In genomic region chr12:52063081-52063985, GRCh38 we compare ENCODE assay signal across 18 cellular contexts. TPM values are rescaled to one million over a fixed set of nuclear protein-coding genes. Genes with fewer than 3 reads are reported as not detected.
DNase-seq lines count a peak whose midpoint lies in the region; ATAC-seq and TF ChIP-seq lines count a peak whose summit lies in the region.
"Had no signal": no experiment of that assay in that cellular context is flagged by ENCODE, and none has a peak within 500 bp of the region (broad histone marks: within the 10 kb centered on the region; RNA-seq: fewer than 3 reads in every experiment).

No MANE protein-coding gene starts in this region.

- H3K27ac Mint-ChIP-seq in CD8-positive, alpha-beta memory T cell = peak overlapping the region in 1 of 8 donors; percentile 75
- H3K27ac Mint-ChIP-seq: dendritic cell treated with granulocyte-macrophage colony-stimulating factor and Interleukin-4, amounts not matched to agents 40 ng/mL and 50 ng/mL, for 4 days had no signal

- H3K4me3 ChIP-seq in AG04450 (ENCODE audit: low read depth, low read length) (no peak overlapping the region), ascending aorta (no peak overlapping the region)
- H3K4me3 ChIP-seq in CD8-positive, alpha-beta memory T cell (ENCODE audit: low read length) = no peak overlapping the region
- H3K4me3 ChIP-seq: smooth muscle cell had no signal

- DNase-seq in AG04450 (ENCODE audit: low read depth, low spot score) (no peak), ascending aorta (ENCODE audit: low spot score in 2 of 2) (no peak), Right ventricle myocardium superior (no peak), sciatic nerve (ENCODE audit: low spot score) (peak; percentile 74), posterior vena cava (ENCODE audit: low spot score) (no peak), foreskin melanocyte (no peak)
- no peak for DNase-seq in CD8-positive, alpha-beta memory T cell
- DNase-seq: activated CD8-positive, alpha-beta memory T cell treated with anti-CD3 and anti-CD28 coated beads, Interleukin-2, amount 50 U/mL, for 4 hours; DMS153; islet precursor cell; KG1; naive B cell; NCI-H187; WERI-Rb-1 had no signal

- no peaks in the 10 kb centered on the region for H3K4me1 Mint-ChIP-seq in CD8-positive, alpha-beta memory T cell
- H3K4me1 Mint-ChIP-seq: naive B cell had no signal

- no peaks in the 10 kb centered on the region for H3K27me3 ChIP-seq in AG04450 (ENCODE audit: control insufficient read depth, insufficient read depth, low read length)
- no peaks in the 10 kb centered on the region for H3K27me3 ChIP-seq in ascending aorta
- H3K27me3 ChIP-seq in CD8-positive, alpha-beta memory T cell (ENCODE audit: insufficient read depth, low read length, poor library complexity, severe bottlenecking) = no peaks in the 10 kb centered on the region

- peaks cover 0 to under 1% (median 0%) of the 10 kb centered on the region in 3 donors for H3K36me3 Mint-ChIP-seq in CD8-positive, alpha-beta memory T cell
- H3K36me3 Mint-ChIP-seq: naive B cell had no signal

- H3K9me3 ChIP-seq in AG04450 (ENCODE audit: control insufficient read depth, insufficient read depth, low read length) (no peaks in the 10 kb centered on the region), ascending aorta (no peaks in the 10 kb centered on the region)
- H3K9me3 ChIP-seq in CD8-positive, alpha-beta memory T cell (ENCODE audit: low read length) = no peaks in the 10 kb centered on the region

- H3K27ac ChIP-seq in AG04450 (ENCODE audit: low read depth, low read length) (peak overlapping the region; percentile 78), ascending aorta (peak overlapping the region; percentile 14 to 44)
- H3K27ac ChIP-seq in CD8-positive, alpha-beta memory T cell (ENCODE audit: low read depth, low read length) = no peak overlapping the region
- H3K27ac ChIP-seq: WERI-Rb-1 had no signal

- peaks cover 7 to 20% of the 10 kb centered on the region in 2 donors for H3K27me3 Mint-ChIP-seq in CD8-positive, alpha-beta memory T cell

- CTCF ChIA-PET in AG04450 (lab: Charles Lee) = interaction anchor here (1.4 to 31.7 kb wide), 4 partner anchors 22 to 92 kb away, joined by 3 to 624 read pairs (median 4); no protein-coding TSS in a partner anchor
- CTCF ChIA-PET in CD8-positive, alpha-beta memory T cell (lab: Charles Lee) = interaction anchor here (1.9 to 3.1 kb wide), 2 partner anchors 19 to 38 kb away, joined by 4 to 14 read pairs; no protein-coding TSS in a partner anchor

- POLR2A ChIA-PET in AG04450 (lab: Yijun Ruan, JAX) = interaction anchor here (0.8 to 3.8 kb wide), 6 partner anchors 11 to 19 kb away, joined by 3 to 24 read pairs (median 6); partner anchors contain the start of genes NR4A1 and SMIM41
- POLR2A ChIA-PET in CD8-positive, alpha-beta memory T cell (lab: Charles Lee) = no interaction called here

- intact Hi-C loops in ascending aorta (cut with DNase I) (no loop called here), Right ventricle myocardium superior (cut with DNase I) (no loop called here), sciatic nerve (cut with DNase I) (no loop called here), posterior vena cava (cut with DNase I) (no loop called here)

- H3K9me3 Mint-ChIP-seq in CD8-positive, alpha-beta memory T cell = no peaks in the 10 kb centered on the region
- H3K9me3 Mint-ChIP-seq: dendritic cell treated with granulocyte-macrophage colony-stimulating factor and Interleukin-4, amounts not matched to agents 40 ng/mL and 50 ng/mL, for 4 days; naive B cell had no signal

- TF ChIP-seq CTCF in AG04450 (IDR thresholded peaks at IDR 0.05; ENCODE audit: low read depth, low read length) (no peak), ascending aorta (IDR thresholded peaks at IDR 0.05) (no peak)

- peak; percentile 35 for ATAC-seq in Right ventricle myocardium superior (ENCODE audit: poor library complexity)
- ATAC-seq in sciatic nerve = no peak
- no peak for ATAC-seq in GM21619 (IDR thresholded peaks at IDR 0.05; ENCODE audit: unreplicated experiment)

- H3K4me3 Mint-ChIP-seq in CD8-positive, alpha-beta memory T cell = no peak overlapping the region
- H3K4me3 Mint-ChIP-seq: dendritic cell treated with granulocyte-macrophage colony-stimulating factor and Interleukin-4, amounts not matched to agents 40 ng/mL and 50 ng/mL, for 4 days had no signal

- no peaks in the 10 kb centered on the region for H3K4me1 ChIP-seq in ascending aorta
- H3K4me1 ChIP-seq in CD8-positive, alpha-beta memory T cell (ENCODE audit: insufficient read depth, low read length) = no peaks in the 10 kb centered on the region

- peaks cover 4 to 14% of the 10 kb centered on the region in 2 donors for H3K36me3 ChIP-seq in ascending aorta
- no peaks in the 10 kb centered on the region for H3K36me3 ChIP-seq in CD8-positive, alpha-beta memory T cell (ENCODE audit: insufficient read depth, low read length)

RNA-seq across cellular contexts. Expression of gene ATG101, which starts 6.4 kb away (rescaled TPM):
- polyA plus RNA-seq in AG04450 (2011; rRNA removed) = 97.3 and 112 TPM in 2 replicates
- polyA minus RNA-seq in AG04450 (2011; rRNA and poly(A)+ RNA removed) = 66.0 and 79.1 TPM in 2 replicates
- total RNA-seq in ascending aorta = 39.8 TPM
- 23.5 TPM for total RNA-seq in Right ventricle myocardium superior
- total RNA-seq in sciatic nerve = 28.2 TPM
- total RNA-seq in posterior vena cava = 10 to 100 TPM; 26.4 to 30.8 TPM
- 10 to 100 TPM; 49.7 to 56.2 TPM for total RNA-seq in CD8-positive, alpha-beta memory T cell
- polyA plus RNA-seq in CD8-positive, alpha-beta memory T cell = 25.5 TPM

RNA-seq across cellular contexts. Expression of gene NR4A1, which starts 12.1 kb away (rescaled TPM):
- polyA plus RNA-seq in AG04450 (2011; rRNA removed) = 4.4 and 6.9 TPM in 2 replicates
- polyA minus RNA-seq in AG04450 (2011; rRNA and poly(A)+ RNA removed) = 16.4 and 18.6 TPM in 2 replicates
- total RNA-seq in ascending aorta = 722 TPM
- 46.1 TPM for total RNA-seq in Right ventricle myocardium superior
- total RNA-seq in sciatic nerve = 688 TPM
- total RNA-seq in posterior vena cava = 100 to 1,000 TPM; 197 to 567 TPM
- total RNA-seq in CD8-positive, alpha-beta memory T cell = 10 to 100 TPM; 20.4 to 23.4 TPM
- polyA plus RNA-seq in CD8-positive, alpha-beta memory T cell = 0.84 TPM

RNA-seq across cellular contexts. Expression of gene SMIM41, which starts 16.2 kb away (rescaled TPM):
- not detected in 2 replicates for polyA plus RNA-seq in AG04450 (2011; rRNA removed)
- polyA minus RNA-seq in AG04450 (2011; rRNA and poly(A)+ RNA removed) = not detected in 2 replicates
- total RNA-seq in ascending aorta (7.9 TPM), Right ventricle myocardium superior (0.35 TPM), sciatic nerve (12.4 TPM), posterior vena cava (under 1 TPM in 1 of 2 donors, not detected in 1; 0.19 TPM)
- not detected for total RNA-seq in CD8-positive, alpha-beta memory T cell
- polyA plus RNA-seq in CD8-positive, alpha-beta memory T cell = not detected
- total RNA-seq: SK-MEL-5, smooth muscle cell had no signal
- polyA plus RNA-seq: smooth muscle cell had no signal

RNA-seq across cellular contexts. Expression of gene TAMALIN, which starts 56.6 kb away (rescaled TPM):
- 7.2 and 7.4 TPM in 2 replicates for polyA plus RNA-seq in AG04450 (2011; rRNA removed)
- polyA minus RNA-seq in AG04450 (2011; rRNA and poly(A)+ RNA removed) = 8.3 and 10.2 TPM in 2 replicates
- total RNA-seq in ascending aorta (32.6 TPM), Right ventricle myocardium superior (19.8 TPM), sciatic nerve (124 TPM), posterior vena cava (10 to 100 TPM; 38.0 to 50.6 TPM)
- total RNA-seq in CD8-positive, alpha-beta memory T cell = 1 to 10 TPM; 7.3 to 8.4 TPM
- polyA plus RNA-seq in CD8-positive, alpha-beta memory T cell = 1.4 TPM
